ENCODE assay signal across 8 cellular contexts in the genomic region with DNA sequence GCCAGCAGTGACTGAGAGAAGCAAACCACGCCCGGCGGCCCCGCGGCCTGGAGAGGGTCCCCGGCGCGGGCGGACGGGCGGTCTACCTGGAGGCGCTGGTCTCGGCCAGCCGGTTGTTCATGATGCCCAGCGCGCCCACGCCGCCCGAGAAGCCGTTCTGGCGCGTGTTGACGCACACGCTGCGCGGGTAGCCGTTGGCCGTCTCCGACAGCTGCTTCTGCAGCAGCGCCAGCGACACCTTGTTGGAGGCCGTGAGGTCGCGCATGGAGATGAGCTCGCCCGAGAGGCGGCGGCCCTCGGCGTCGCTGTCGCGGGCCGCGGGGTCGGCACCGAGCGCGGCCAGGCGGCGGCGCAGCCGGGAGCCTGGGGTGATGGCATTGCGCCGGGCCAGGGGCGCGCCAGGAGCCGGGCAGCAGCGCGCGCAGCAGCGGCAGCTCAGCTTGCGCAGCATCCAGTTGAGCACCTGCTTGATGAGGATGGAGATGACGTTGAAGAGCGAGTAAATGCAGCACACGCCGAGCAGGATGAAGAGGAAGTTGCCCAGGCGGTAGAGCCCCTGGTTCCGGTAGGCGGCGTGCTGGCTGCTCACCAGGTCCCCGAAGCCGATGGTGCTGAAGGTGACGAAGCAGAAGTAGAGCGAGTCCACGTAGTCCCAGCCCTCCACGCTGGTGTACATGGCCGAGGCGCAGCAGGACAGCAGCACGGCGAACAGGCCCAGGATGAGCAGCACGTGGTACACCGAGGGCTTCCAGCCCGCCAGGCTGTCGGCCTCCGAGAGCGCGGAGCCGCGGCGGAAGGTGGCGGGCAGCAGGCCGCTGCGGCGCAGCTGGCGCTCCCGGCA. TPM values are rescaled to one million over a fixed set of nuclear protein-coding genes. Genes with fewer than 3 reads are reported as not detected.
DNase-seq lines count a peak whose midpoint lies in the region; ATAC-seq, FAIRE-seq and TF ChIP-seq lines count a peak whose summit lies in the region.

No MANE protein-coding gene starts in this region.

- H3K9me3 Mint-ChIP-seq in CD8-positive, alpha-beta T cell = no peaks in the 10 kb centered on the region
- H3K9me3 Mint-ChIP-seq in activated T-helper 1 cell treated with anti-CD3 and anti-CD28 coated beads, Interleukin-12 subunit alpha, Interleukin-12 subunit beta, Interleukin-2, Interleukin-4 antibody, amounts not matched to agents 30 ng/mL and 10 ng/mL and 1 ng/mL, durations not matched to agents 14 hours and 24 hours and 36 hours = no peaks in the 10 kb centered on the region

- peak overlapping the region; percentile 66 for H3K27ac ChIP-seq in CD8-positive, alpha-beta T cell (ENCODE audit: low read depth, low read length)
- H3K27ac ChIP-seq in PC-3 (ENCODE audit: low read length) = no peak overlapping the region
- peak overlapping the region in 1 of 4 donors; percentile 32 for H3K27ac ChIP-seq in upper lobe of left lung

- no TSS peak for BruUV-seq in PC-3 (replicated peaks; lab: Mats Ljungman, UMichigan)

- peak; percentile 87 for ATAC-seq in CD8-positive, alpha-beta T cell
- ATAC-seq in GM19468 (IDR thresholded peaks at IDR 0.05; ENCODE audit: extremely low read depth, unreplicated experiment) = peak; percentile 73
- peak; percentile 73 for ATAC-seq in PC-3
- ATAC-seq in upper lobe of left lung (ENCODE audit: low FRiP score in 2 of 2) = peak in 1 of 2 donors; percentile 40

- no peaks in the 10 kb centered on the region for H3K79me2 ChIP-seq in PC-3 (ENCODE audit: low read length)

- TF ChIP-seq EP300 in upper lobe of left lung (IDR thresholded peaks at IDR 0.05) = no peak

- TF ChIP-seq CTCF in CD8-positive, alpha-beta T cell (IDR thresholded peaks at IDR 0.05) = peak; percentile 25
- TF ChIP-seq CTCF in PC-3 (conservative IDR thresholded peaks at IDR 0.05; ENCODE audit: low read depth, low read length) (peak; percentile 49), fibroblast of pulmonary artery (IDR thresholded peaks at IDR 0.05; ENCODE audit: low read length, missing control alignments) (peak; percentile 21), upper lobe of left lung (IDR thresholded peaks at IDR 0.05) (peak in 2 of 6 experiments; percentile 27 to 32)

- peaks cover 2% of the 10 kb centered on the region for H3K27me3 Mint-ChIP-seq in CD8-positive, alpha-beta T cell (ENCODE audit: low read depth)
- H3K27me3 Mint-ChIP-seq in activated T-helper 1 cell treated with anti-CD3 and anti-CD28 coated beads, Interleukin-12 subunit alpha, Interleukin-12 subunit beta, Interleukin-2, Interleukin-4 antibody, amounts not matched to agents 30 ng/mL and 10 ng/mL and 1 ng/mL, durations not matched to agents 14 hours and 24 hours and 36 hours (ENCODE audit: insufficient read depth) = no peaks in the 10 kb centered on the region

- H4K20me1 ChIP-seq in PC-3 (ENCODE audit: low read length) = no peaks in the 10 kb centered on the region

- DNase-seq in CD8-positive, alpha-beta T cell = peak; percentile 46 to 82 (median 63)
- DNase-seq in HTR-8/SVneo (ENCODE audit: insufficient read length, low spot score) (peak; percentile 46), PC-3 (peak; percentile 51), fibroblast of pulmonary artery (ENCODE audit: low read depth) (peak; percentile 48), posterior cingulate gyrus (peak; percentile 60 to 95 (median 72)), upper lobe of left lung (peak; percentile 42 to 88)
- peak; percentile 70 for DNase-seq in activated T-helper 1 cell treated with anti-CD3 and anti-CD28 coated beads, Interleukin-12 subunit alpha, Interleukin-12 subunit beta, Interleukin-2, Interleukin-4 antibody, amounts not matched to agents 30 ng/mL and 10 ng/mL and 1 ng/mL, durations not matched to agents 14 hours and 24 hours and 36 hours (ENCODE audit: low spot score)

- H3K9me3 ChIP-seq in CD8-positive, alpha-beta T cell (ENCODE audit: low read length) = no peaks in the 10 kb centered on the region
- H3K9me3 ChIP-seq in PC-3 (ENCODE audit: low read length) (no peaks in the 10 kb centered on the region), upper lobe of left lung (no peaks in the 10 kb centered on the region)

- peaks cover 14% of the 10 kb centered on the region for H3K4me1 ChIP-seq in CD8-positive, alpha-beta T cell (ENCODE audit: insufficient read depth, low read length)
- H3K4me1 ChIP-seq in PC-3 (ENCODE audit: insufficient read depth, low read length) (peaks cover 5% of the 10 kb centered on the region; the same call in 1 of the 2 replicates), upper lobe of left lung (peaks cover 12 to 19% (median 14%) of the 10 kb centered on the region in 4 donors)

- peak overlapping the region; percentile 90 for H3K27ac Mint-ChIP-seq in CD8-positive, alpha-beta T cell
- H3K27ac Mint-ChIP-seq in activated T-helper 1 cell treated with anti-CD3 and anti-CD28 coated beads, Interleukin-12 subunit alpha, Interleukin-12 subunit beta, Interleukin-2, Interleukin-4 antibody, amounts not matched to agents 30 ng/mL and 10 ng/mL and 1 ng/mL, durations not matched to agents 14 hours and 24 hours and 36 hours = peak overlapping the region; percentile 97

- peaks cover 16% of the 10 kb centered on the region for H3K4me1 Mint-ChIP-seq in CD8-positive, alpha-beta T cell (ENCODE audit: low read depth)
- H3K4me1 Mint-ChIP-seq in activated T-helper 1 cell treated with anti-CD3 and anti-CD28 coated beads, Interleukin-12 subunit alpha, Interleukin-12 subunit beta, Interleukin-2, Interleukin-4 antibody, amounts not matched to agents 30 ng/mL and 10 ng/mL and 1 ng/mL, durations not matched to agents 14 hours and 24 hours and 36 hours (ENCODE audit: low read depth) = peaks cover 20% of the 10 kb centered on the region

- peak overlapping the region; percentile 73 for H3K4me3 ChIP-seq in CD8-positive, alpha-beta T cell (ENCODE audit: low read depth, low read length)
- H3K4me3 ChIP-seq in PC-3 (ENCODE audit: low read length) (peak overlapping the region; percentile 69), fibroblast of pulmonary artery (replicated peaks; ENCODE audit: low read depth, low read length) (peak overlapping the region; percentile 42), upper lobe of left lung (peak overlapping the region; percentile 20 to 50 (median 44))

- no peaks in the 10 kb centered on the region for H3F3A ChIP-seq in PC-3 (ENCODE audit: low read length, unreplicated experiment)

- H3K4me3 Mint-ChIP-seq in CD8-positive, alpha-beta T cell = peak overlapping the region; percentile 89
- H3K4me3 Mint-ChIP-seq in activated T-helper 1 cell treated with anti-CD3 and anti-CD28 coated beads, Interleukin-12 subunit alpha, Interleukin-12 subunit beta, Interleukin-2, Interleukin-4 antibody, amounts not matched to agents 30 ng/mL and 10 ng/mL and 1 ng/mL, durations not matched to agents 14 hours and 24 hours and 36 hours = peak overlapping the region; percentile 89

- peak overlapping the region; percentile 83 for H3K4me2 ChIP-seq in PC-3 (ENCODE audit: low read length)

- POLR2A ChIA-PET in CD8-positive, alpha-beta T cell (lab: Charles Lee) = interaction anchor here (0.6 to 1.5 kb wide), 3 partner anchors 11 to 883 kb away, joined by 3 to 6 read pairs (median 3); no protein-coding TSS in a partner anchor
- POLR2A ChIA-PET in PC-3 (lab: Charles Lee; ENCODE audit: unreplicated experiment) = interaction anchor here (0.6 kb wide), 1 partner anchor 864 kb away, joined by 3 read pairs; no protein-coding TSS in a partner anchor

- peak overlapping the region; percentile 83 for H2AFZ ChIP-seq in PC-3 (ENCODE audit: low read length)

- no peak for TF ChIP-seq POLR2A in upper lobe of left lung (IDR thresholded peaks at IDR 0.05)

- CTCF ChIA-PET in CD8-positive, alpha-beta T cell (lab: Charles Lee) = interaction anchor here (1.0 to 2.3 kb wide), 2 partner anchors 47 to 246 kb away, joined by 3 to 6 read pairs; no protein-coding TSS in a partner anchor
- CTCF ChIA-PET in PC-3 (lab: Charles Lee) = no interaction called here

- H3K36me3 ChIP-seq in CD8-positive, alpha-beta T cell (ENCODE audit: insufficient read depth, low read length) = no peaks in the 10 kb centered on the region
- H3K36me3 ChIP-seq in PC-3 (ENCODE audit: low read depth, low read length) (no peaks in the 10 kb centered on the region), upper lobe of left lung (no peaks in the 10 kb centered on the region)

- no peaks in the 10 kb centered on the region for H3K36me3 Mint-ChIP-seq in CD8-positive, alpha-beta T cell
- peaks cover 3% of the 10 kb centered on the region for H3K36me3 Mint-ChIP-seq in activated T-helper 1 cell treated with anti-CD3 and anti-CD28 coated beads, Interleukin-12 subunit alpha, Interleukin-12 subunit beta, Interleukin-2, Interleukin-4 antibody, amounts not matched to agents 30 ng/mL and 10 ng/mL and 1 ng/mL, durations not matched to agents 14 hours and 24 hours and 36 hours (ENCODE audit: low read depth)

- FAIRE-seq in HTR-8/SVneo (lab: Jason Lieb, UNC) = peak; percentile 93

- H3K9ac ChIP-seq in PC-3 (ENCODE audit: low read length) = peak overlapping the region; percentile 34; the same call in 1 of the 2 replicates

- no peaks in the 10 kb centered on the region for H3K9me2 ChIP-seq in PC-3 (replicated peaks; ENCODE audit: low read length)

- no peaks in the 10 kb centered on the region for H3K27me3 ChIP-seq in CD8-positive, alpha-beta T cell (ENCODE audit: insufficient read depth, low read length)
- H3K27me3 ChIP-seq in PC-3 (ENCODE audit: low read length) (no peaks in the 10 kb centered on the region), upper lobe of left lung (peaks cover 0 to 5% (median 0%) of the 10 kb centered on the region in 4 donors)

- intact Hi-C loops in CD8-positive, alpha-beta T cell (cut with DNase I, micrococcal nuclease) = loop anchor here in 1 of 2 experiments (5.0 kb wide), 3 partner anchors 246 to 604 kb away; partner anchors contain the start of genes MCFD2 and MSH6
- intact Hi-C loops in PC-3 (cut with micrococcal nuclease) (no loop called here), posterior cingulate gyrus (cut with DNase I) (loop anchor here (5.0 kb wide), 1 partner anchor 246 kb away; no protein-coding TSS in a partner anchor)
- intact Hi-C loops in activated T-helper 1 cell treated with anti-CD3 and anti-CD28 coated beads, Interleukin-12 subunit alpha, Interleukin-12 subunit beta, Interleukin-2, Interleukin-4 antibody, amounts not matched to agents 30 ng/mL and 10 ng/mL and 1 ng/mL, durations not matched to agents 14 hours and 24 hours and 36 hours (cut with micrococcal nuclease) = loop anchor here (1.0 to 5.0 kb wide), 5 partner anchors 20 to 261 kb away; partner anchors contain the start of genes MSH2 and MSH6

- WGBS in upper lobe of left lung, 2 donors = 3 to 4% methylated on average over 12 to 73 of the region's 97 CpGs

RNA-seq across cellular contexts. Expression of gene KCNK12, which starts 49.7 kb away (rescaled TPM):
- total RNA-seq in CD8-positive, alpha-beta T cell = under 1 TPM; 0.25 to 0.33 TPM
- total RNA-seq in PC-3 (2014; rRNA removed) = 0.04 and 0.12 TPM in 2 replicates
- 0.32 and 0.34 TPM in 2 replicates for total RNA-seq in activated T-helper 1 cell treated with anti-CD3 and anti-CD28 coated beads, Interleukin-12 subunit alpha, Interleukin-12 subunit beta, Interleukin-2, Interleukin-4 antibody, amounts not matched to agents 30 ng/mL and 10 ng/mL and 1 ng/mL, durations not matched to agents 14 hours and 24 hours and 36 hours
- total RNA-seq in upper lobe of left lung = under 1 TPM in 1 of 6 donors, not detected in 5; 0.03 TPM
